20 cellular contexts compared by ENCODE assay signal in genomic region chr17:2312736-2313135, GRCh38.
"Had no signal": no experiment of that assay in that cellular context is flagged by ENCODE, and none has a peak within 500 bp of the region (broad histone marks: within the 10 kb centered on the region; RNA-seq: fewer than 3 reads in every experiment).

No MANE protein-coding gene starts in this region.

- H3K9me3 ChIP-seq: body of pancreas, gastrocnemius medialis, neutrophil, right lobe of liver had no signal

- H3K4me3 ChIP-seq: body of pancreas, cardiac muscle cell, gastrocnemius medialis, hepatocyte, right lobe of liver had no signal

- H3K4me1 ChIP-seq: gastrocnemius medialis had no signal

- H3K27ac ChIP-seq: body of pancreas, cardiac muscle cell, gastrocnemius medialis, hepatocyte, neutrophil, right lobe of liver had no signal

- H3K27me3 ChIP-seq: body of pancreas, cardiac muscle cell, gastrocnemius medialis, hepatocyte, neutrophil, right lobe of liver had no signal

- H3K36me3 ChIP-seq: cardiac muscle cell, gastrocnemius medialis, neutrophil, right lobe of liver had no signal

- ATAC-seq: activated naive CD8-positive, alpha-beta T cell treated with anti-CD3 and anti-CD28 coated beads, Interleukin-2, amount 50 U/mL, for 24 hours; body of pancreas; gastrocnemius medialis; left colon; right lobe of liver had no signal

- DNase-seq: activated CD4-positive, alpha-beta memory T cell treated with anti-CD3 and anti-CD28 coated beads for 36 hours; activated CD4-positive, alpha-beta T cell treated with anti-CD3 and anti-CD28 coated beads, Interleukin-2, amount 10 ng/mL, durations not matched to agents 24 days and 14 days; activated CD4-positive, CD25-positive, alpha-beta regulatory T cell treated with anti-CD3 and anti-CD28 coated beads, Interleukin-2, amount 50 U/mL, for 72 hours; activated naive CD8-positive, alpha-beta T cell treated with anti-CD3 and anti-CD28 coated beads, Interleukin-2, amount 50 U/mL, for 24 hours; activated T-cell treated with anti-CD3 and anti-CD28 coated beads, Interleukin-2, amount 50 U/mL, for 48 hours; body of pancreas; effector CD8-positive, alpha-beta T cell; gastrocnemius medialis; glutamatergic neuron; left colon; naive B cell; nephron progenitor cell; right lobe of liver; stimulated activated CD4-positive, alpha-beta T cell treated with anti-CD3 and anti-CD28 coated beads, Interleukin-2, amount 100 ng/mL, for 48 hours; stimulated activated naive CD4-positive, alpha-beta T cell treated with Interleukin-2 at 50 U/mL for 16 hours; T-helper 2 cell; trophoblast cell had no signal
